24 cellular contexts compared by ENCODE assay signal in genomic region chr2:240230424-240230945, GRCh38.
DNase-seq lines count a peak whose midpoint lies in the region; ATAC-seq and TF ChIP-seq lines count a peak whose summit lies in the region.
"Had no signal": no experiment of that assay in that cellular context is flagged by ENCODE, and none has a peak within 500 bp of the region (broad histone marks: within the 10 kb centered on the region; RNA-seq: fewer than 3 reads in every experiment).

No MANE protein-coding gene starts in this region.

- H3K4me3 Mint-ChIP-seq in progenitor cell of endocrine pancreas (ENCODE audit: low read depth): no peak overlapping the region
- H3K4me3 Mint-ChIP-seq: GM23338 had no signal

- TF ChIP-seq POLR2A in adrenal gland (IDR thresholded peaks at IDR 0.05): no peak
- no peak for TF ChIP-seq POLR2A in uterus (IDR thresholded peaks at IDR 0.05)

- H3K4me3 ChIP-seq in adrenal gland (no peak overlapping the region), uterus (no peak overlapping the region)
- H3K4me3 ChIP-seq: body of pancreas, GM23338, heart left ventricle, right atrium auricular region had no signal

- H3K27ac ChIP-seq in adrenal gland: no peak overlapping the region
- H3K27ac ChIP-seq in uterus: no peak overlapping the region
- H3K27ac ChIP-seq: body of pancreas, heart left ventricle, right atrium auricular region had no signal

- H3K4me1 ChIP-seq in adrenal gland (replicated peaks in 1 of 2) (peaks cover 0 to 3% of the 10 kb centered on the region in 2 donors), uterus (no peaks in the 10 kb centered on the region)

- 71 to 78% (median 74%) methylated on average over 5 of the region's 5 CpGs for WGBS in adrenal gland, 4 donors

- in situ Hi-C loops in GM13976 (cut with MboI; ENCODE audit: low sequenced_read_pairs, unreplicated experiment): loop anchor here (25.0 kb wide), 1 partner anchor 207 kb away; the partner anchor contains the start of gene GPC1

- H3K4me1 Mint-ChIP-seq in progenitor cell of endocrine pancreas (ENCODE audit: low read depth): no peaks in the 10 kb centered on the region
- H3K4me1 Mint-ChIP-seq: GM23338 had no signal

- ATAC-seq in GM19467 (IDR thresholded peaks at IDR 0.05; ENCODE audit: unreplicated experiment): no peak
- ATAC-seq: body of pancreas, GM23338, heart left ventricle had no signal

- no peak overlapping the region for H3K27ac Mint-ChIP-seq in progenitor cell of endocrine pancreas
- H3K27ac Mint-ChIP-seq: GM23338, naive B cell had no signal

- intact Hi-C loops in adrenal gland (cut with DNase I): loop anchor here in 1 of 2 donors (5.0 kb wide), 1 partner anchor 207 kb away; the partner anchor contains the start of gene GPC1
- intact Hi-C loops in uterus (cut with DNase I; ENCODE audit: low total_unique reads): loop anchor here (5.0 kb wide), 1 partner anchor 207 kb away; the partner anchor contains the start of gene GPC1

- TF ChIP-seq CTCF in GM13976 (IDR thresholded peaks at IDR 0.05; ENCODE audit: borderline replicate concordance, control extremely low read depth, extremely low read depth, insufficient read depth, missing control alignments) (no peak), adrenal gland (IDR thresholded peaks at IDR 0.05) (no peak), progenitor cell of endocrine pancreas (IDR thresholded peaks at IDR 0.05; ENCODE audit: unreplicated experiment) (no peak), uterus (IDR thresholded peaks at IDR 0.05) (no peak)

- peak; percentile 1 for DNase-seq in activated T-cell treated with anti-CD3 and anti-CD28 coated beads, Interleukin-2, amount 50 U/mL, for 1 hour
- DNase-seq in activated T-cell treated with anti-CD3 and anti-CD28 coated beads for 4 hours: no peak
- peak; percentile 20 for DNase-seq in GM13976 (ENCODE audit: low spot score)
- peak in 5 of 7 donors; percentile 11 to 30 (median 17) for DNase-seq in adrenal gland
- DNase-seq in progenitor cell of endocrine pancreas (ENCODE audit: low spot score, unreplicated experiment): peak; percentile 5
- DNase-seq in NCI-H1436 treated with DMSO at 0.1 percent for 48 hours (lab: John Stamatoyannopoulos, UW): no peak
- no peak for DNase-seq in uterus
- DNase-seq: activated CD4-positive, CD25-positive, alpha-beta regulatory T cell treated with anti-CD3 and anti-CD28 coated beads, Interleukin-2, amount 50 U/mL, for 72 hours; C1 segment of cervical spinal cord; effector memory CD4-positive, alpha-beta T cell; EL; erythroblast; mesendoderm; naive B cell; NCI-H1417; NCI-H510A; stimulated activated CD4-positive, alpha-beta T cell treated with anti-CD3 and anti-CD28 coated beads, Interleukin-12 subunit alpha, Interleukin-12 subunit beta, amount 100 ng/mL, for 4 hours; stimulated activated CD4-positive, alpha-beta T cell treated with anti-CD3 and anti-CD28 coated beads, Interleukin-4, amount 100 ng/mL, for 24 hours; stimulated activated naive CD4-positive, alpha-beta T cell had no signal

- H3K36me3 Mint-ChIP-seq in progenitor cell of endocrine pancreas (ENCODE audit: insufficient read depth): no peaks in the 10 kb centered on the region

- H3K9me3 Mint-ChIP-seq in progenitor cell of endocrine pancreas (ENCODE audit: low read depth): peaks cover 3% of the 10 kb centered on the region

- H3K9me3 ChIP-seq in adrenal gland (replicated peaks in 1 of 3): peaks cover 0 to 7% (median 0%) of the 10 kb centered on the region in 3 donors
- peaks cover 0 to 7% of the 10 kb centered on the region in 2 donors for H3K9me3 ChIP-seq in uterus
- H3K9me3 ChIP-seq: body of pancreas had no signal

- H3K27me3 ChIP-seq in adrenal gland (no peaks in the 10 kb centered on the region), uterus (no peaks in the 10 kb centered on the region)
- H3K27me3 ChIP-seq: body of pancreas, heart left ventricle, right atrium auricular region had no signal

- H3K27me3 Mint-ChIP-seq in progenitor cell of endocrine pancreas: peaks cover 24% of the 10 kb centered on the region

- H3K36me3 ChIP-seq in adrenal gland (replicated peaks in 1 of 2) (no peaks in the 10 kb centered on the region), uterus (no peaks in the 10 kb centered on the region)
- H3K36me3 ChIP-seq: heart left ventricle, right atrium auricular region had no signal

Comparison
In these comparisons a context has a peak if more than half of its experiments do, and no peak if none do; other contexts are left out.
1. DNase-seq: peak in activated T-cell treated with anti-CD3 and anti-CD28 coated beads, Interleukin-2, amount 50 U/mL, for 1 hour (single experiment), GM13976 (single experiment), adrenal gland (5 of 7) and progenitor cell of endocrine pancreas (single experiment); none in activated T-cell treated with anti-CD3 and anti-CD28 coated beads for 4 hours (single experiment), NCI-H1436 treated with DMSO at 0.1 percent for 48 hours (single experiment) and uterus (0 of 2).